ENCODE assay signal across 14 cellular contexts in the genomic region with DNA sequence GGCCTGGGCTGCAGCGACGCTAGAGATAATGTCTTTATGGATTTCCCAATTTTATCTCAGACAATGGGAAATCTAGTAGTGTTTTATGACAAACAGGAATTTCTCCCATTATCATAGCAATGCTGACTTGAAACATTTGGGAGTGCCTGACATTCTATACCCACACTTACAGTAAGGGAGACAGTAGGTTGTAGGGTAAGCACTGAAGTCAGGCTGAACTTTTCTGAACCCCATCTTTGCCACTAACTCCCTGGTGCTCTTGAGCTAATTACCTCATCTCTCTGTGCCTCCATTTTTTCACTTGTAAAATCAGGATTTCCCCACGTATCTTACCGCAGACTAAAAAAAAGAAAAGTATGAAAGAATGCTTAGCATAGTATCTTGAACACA. TPM values are rescaled to one million over a fixed set of nuclear protein-coding genes. Genes with fewer than 3 reads are reported as not detected.
A peak's percentile ranks its signal among the peaks of the same experiment; 100 is the strongest.
DNase-seq lines count a peak whose midpoint lies in the region; ATAC-seq, FAIRE-seq and TF ChIP-seq lines count a peak whose summit lies in the region.
"Had no signal": no experiment of that assay in that cellular context is flagged by ENCODE, and none has a peak within 500 bp of the region (broad histone marks: within the 10 kb centered on the region; RNA-seq: fewer than 3 reads in every experiment).

No MANE protein-coding gene starts in this region.

- no peaks in the 10 kb centered on the region for H3K9me3 Mint-ChIP-seq in activated naive CD8-positive, alpha-beta T cell treated with anti-CD3 and anti-CD28 coated beads, Interleukin-2, amount 50 U/mL, for 24 hours
- H3K9me3 Mint-ChIP-seq in activated naive CD8-positive, alpha-beta T cell treated with anti-CD3 and anti-CD28 coated beads for 36 hours: no peaks in the 10 kb centered on the region
- H3K9me3 Mint-ChIP-seq in MCF 10A (ENCODE audit: unreplicated experiment) (no peaks in the 10 kb centered on the region), mesothelial cell of epicardium (no peaks in the 10 kb centered on the region)
- H3K9me3 Mint-ChIP-seq: nephron progenitor cell; stimulated activated effector memory CD8-positive, alpha-beta T cell treated with anti-CD3 and anti-CD28 coated beads, Interleukin-12 subunit alpha, Interleukin-12 subunit beta, amount 100 ng/mL, for 72 hours had no signal

- H3K27ac ChIP-seq in tibial nerve: peak overlapping the region in 3 of 4 donors; percentile 31 to 91 (median 82)
- peak overlapping the region in 1 of 2 donors; percentile 65 for H3K27ac ChIP-seq in small intestine (ENCODE audit: low read depth in 1 of 2, low read length in 1 of 2)
- H3K27ac ChIP-seq: 22Rv1 had no signal

- H3K4me3 Mint-ChIP-seq in activated naive CD8-positive, alpha-beta T cell treated with anti-CD3 and anti-CD28 coated beads, Interleukin-2, amount 50 U/mL, for 24 hours: no peak overlapping the region
- H3K4me3 Mint-ChIP-seq in activated naive CD8-positive, alpha-beta T cell treated with anti-CD3 and anti-CD28 coated beads for 36 hours: no peak overlapping the region
- H3K4me3 Mint-ChIP-seq in MCF 10A (ENCODE audit: unreplicated experiment): no peak overlapping the region
- no peak overlapping the region for H3K4me3 Mint-ChIP-seq in mesothelial cell of epicardium
- H3K4me3 Mint-ChIP-seq: nephron progenitor cell; stimulated activated effector memory CD8-positive, alpha-beta T cell treated with anti-CD3 and anti-CD28 coated beads, Interleukin-12 subunit alpha, Interleukin-12 subunit beta, amount 100 ng/mL, for 72 hours had no signal

- TF ChIP-seq POLR2A in tibial nerve (IDR thresholded peaks at IDR 0.05): peak in 1 of 2 donors; percentile 13

- intact Hi-C loops in MCF 10A (cut with micrococcal nuclease): loop anchor here (5.0 kb wide), 1 partner anchor 37 kb away; no protein-coding TSS in a partner anchor

- no TSS peak for BruUV-seq in MCF 10A (replicated peaks; lab: Mats Ljungman, UMichigan)

- H3K27me3 Mint-ChIP-seq in activated naive CD8-positive, alpha-beta T cell treated with anti-CD3 and anti-CD28 coated beads, Interleukin-2, amount 50 U/mL, for 24 hours: peaks cover 7% of the 10 kb centered on the region
- no peaks in the 10 kb centered on the region for H3K27me3 Mint-ChIP-seq in activated naive CD8-positive, alpha-beta T cell treated with anti-CD3 and anti-CD28 coated beads for 36 hours
- H3K27me3 Mint-ChIP-seq in MCF 10A (ENCODE audit: insufficient read depth, unreplicated experiment) (no peaks in the 10 kb centered on the region), mesothelial cell of epicardium (ENCODE audit: low read depth) (peaks cover 8% of the 10 kb centered on the region)

- no peak for ATAC-seq in activated naive CD8-positive, alpha-beta T cell treated with anti-CD3 and anti-CD28 coated beads, Interleukin-2, amount 50 U/mL, for 24 hours
- no peak for ATAC-seq in GM18519 (IDR thresholded peaks at IDR 0.05; ENCODE audit: low FRiP score, unreplicated experiment)

- no peaks in the 10 kb centered on the region for H3K36me3 Mint-ChIP-seq in activated naive CD8-positive, alpha-beta T cell treated with anti-CD3 and anti-CD28 coated beads, Interleukin-2, amount 50 U/mL, for 24 hours (ENCODE audit: low read depth)
- no peaks in the 10 kb centered on the region for H3K36me3 Mint-ChIP-seq in activated naive CD8-positive, alpha-beta T cell treated with anti-CD3 and anti-CD28 coated beads for 36 hours
- H3K36me3 Mint-ChIP-seq in MCF 10A (ENCODE audit: insufficient read depth, unreplicated experiment) (no peaks in the 10 kb centered on the region), mesothelial cell of epicardium (no peaks in the 10 kb centered on the region)
- H3K36me3 Mint-ChIP-seq: stimulated activated effector memory CD8-positive, alpha-beta T cell treated with anti-CD3 and anti-CD28 coated beads, Interleukin-12 subunit alpha, Interleukin-12 subunit beta, amount 100 ng/mL, for 72 hours had no signal

- no peak for TF ChIP-seq EP300 in tibial nerve (IDR thresholded peaks at IDR 0.05)

- peak overlapping the region; percentile 17 for H3K27ac Mint-ChIP-seq in activated naive CD8-positive, alpha-beta T cell treated with anti-CD3 and anti-CD28 coated beads, Interleukin-2, amount 50 U/mL, for 24 hours
- no peak overlapping the region for H3K27ac Mint-ChIP-seq in activated naive CD8-positive, alpha-beta T cell treated with anti-CD3 and anti-CD28 coated beads for 36 hours
- H3K27ac Mint-ChIP-seq in MCF 10A (ENCODE audit: low read depth, unreplicated experiment) (peak overlapping the region; percentile 75), mesothelial cell of epicardium (peak overlapping the region; percentile 55)

- POLR2A ChIA-PET in MCF 10A (lab: Yijun Ruan, JAX): interaction anchor here (1.0 to 1.5 kb wide), 2 partner anchors 10 to 11 kb away, joined by 4 to 5 read pairs; no protein-coding TSS in a partner anchor

- H3K4me1 ChIP-seq in tibial nerve: peaks cover 0 to 21% (median 14%) of the 10 kb centered on the region in 4 donors
- H3K4me1 ChIP-seq in small intestine (ENCODE audit: control insufficient read depth in 2 of 2, insufficient read depth in 1 of 2, low read depth in 1 of 2, low read length in 1 of 2): peaks cover 0 to 8% of the 10 kb centered on the region in 2 donors

- H3K4me1 Mint-ChIP-seq in activated naive CD8-positive, alpha-beta T cell treated with anti-CD3 and anti-CD28 coated beads, Interleukin-2, amount 50 U/mL, for 24 hours: peaks cover 8% of the 10 kb centered on the region
- no peaks in the 10 kb centered on the region for H3K4me1 Mint-ChIP-seq in activated naive CD8-positive, alpha-beta T cell treated with anti-CD3 and anti-CD28 coated beads for 36 hours
- H3K4me1 Mint-ChIP-seq in MCF 10A (ENCODE audit: insufficient read depth, unreplicated experiment) (peaks cover 17% of the 10 kb centered on the region), mesothelial cell of epicardium (peaks cover 15% of the 10 kb centered on the region)

- no peak for DNase-seq in activated naive CD8-positive, alpha-beta T cell treated with anti-CD3 and anti-CD28 coated beads, Interleukin-2, amount 50 U/mL, for 24 hours
- DNase-seq in activated naive CD8-positive, alpha-beta T cell treated with anti-CD3 and anti-CD28 coated beads for 36 hours: no peak
- DNase-seq in MCF 10A (ENCODE audit: unreplicated experiment) (no peak), mesothelial cell of epicardium (ENCODE audit: low spot score in 2 of 2, unreplicated experiment in 2 of 2) (no peak), tibial nerve (ENCODE audit: low spot score in 2 of 2) (no peak), NCI-H1436 (lab: John Stamatoyannopoulos, UW) (no peak), small intestine (no peak)
- DNase-seq: activated CD8-positive, alpha-beta memory T cell treated with anti-CD3 and anti-CD28 coated beads, Interleukin-2, amount 50 U/mL, for 48 hours; nephron progenitor cell; stimulated activated CD4-positive, alpha-beta T cell treated with anti-CD3 and anti-CD28 coated beads, Interleukin-1b, Interleukin-23, amount 100 ng/mL, for 48 hours had no signal

- H3K27me3 ChIP-seq in tibial nerve: no peaks in the 10 kb centered on the region
- no peaks in the 10 kb centered on the region for H3K27me3 ChIP-seq in small intestine (ENCODE audit: control insufficient read depth in 2 of 2, insufficient read depth in 2 of 2, low read length in 2 of 2)

- no peak for FAIRE-seq in small intestine (lab: Jason Lieb, UNC)
- FAIRE-seq: TTC549 had no signal

- 31 to 47% methylated on average over 4 of the region's 4 CpGs for whole genome bisulfite sequencing in tibial nerve, 2 donors
- 47 to 70% (median 61%) methylated on average over 4 of the region's 4 CpGs for WGBS in small intestine, 3 donors

- H3K36me3 ChIP-seq in tibial nerve (no peaks in the 10 kb centered on the region), small intestine (ENCODE audit: control insufficient read depth in 2 of 2, insufficient read depth in 2 of 2, low read length in 2 of 2) (no peaks in the 10 kb centered on the region)

- H3K9me3 ChIP-seq in tibial nerve (no peaks in the 10 kb centered on the region), small intestine (ENCODE audit: control insufficient read depth, low read depth) (peaks cover 2% of the 10 kb centered on the region)

- H3K4me3 ChIP-seq in tibial nerve: no peak overlapping the region
- no peak overlapping the region for H3K4me3 ChIP-seq in small intestine (ENCODE audit: low read depth in 1 of 2, low read length in 2 of 2)

- CTCF ChIA-PET in MCF 10A (lab: Yijun Ruan, JAX): interaction anchor here (0.7 to 2.5 kb wide), 4 partner anchors 10 to 76 kb away, joined by 3 to 9 read pairs (median 6); no protein-coding TSS in a partner anchor

- TF ChIP-seq CTCF in MCF 10A (IDR thresholded peaks at IDR 0.05; ENCODE audit: unreplicated experiment) (no peak), mesothelial cell of epicardium (IDR thresholded peaks at IDR 0.05; ENCODE audit: unreplicated experiment) (no peak), tibial nerve (IDR thresholded peaks at IDR 0.05) (no peak)

RNA-seq across cellular contexts. Expression of a gene that starts 13.3 kb away (rescaled TPM):
- under 1 TPM in 1 of 2 experiments, not detected in 1; 0.06 TPM for total RNA-seq in activated naive CD8-positive, alpha-beta T cell treated with anti-CD3 and anti-CD28 coated beads for 36 hours
- total RNA-seq in MCF 10A (2022) (0.98 and 1.1 TPM in 2 replicates), mesothelial cell of epicardium (1.0 to 1.5 TPM (median 1.1 TPM) in 3 replicates), tibial nerve (10 to 100 TPM; 17.5 to 26.7 (median 22.1) TPM)
- polyA plus RNA-seq in small intestine: 1 to 10 TPM in 1 of 3 donors, under 1 TPM in 2; 0.54 to 4.8 (median 0.67) TPM

RNA-seq across cellular contexts. Expression of a gene that starts 31.2 kb away (rescaled TPM):
- not detected for total RNA-seq in activated naive CD8-positive, alpha-beta T cell treated with anti-CD3 and anti-CD28 coated beads for 36 hours
- not detected in 2 replicates for total RNA-seq in MCF 10A (2022)
- total RNA-seq in mesothelial cell of epicardium: 1.0 to 1.6 TPM (median 1.1 TPM) in 3 replicates
- 1 to 10 TPM in 1 of 4 donors, not detected in 3; 1.5 TPM for total RNA-seq in tibial nerve
- polyA plus RNA-seq in small intestine: under 1 TPM in 1 of 3 donors, not detected in 2; 0.31 TPM

RNA-seq across cellular contexts. Expression of a gene that starts 51.3 kb away (rescaled TPM):
- 100 to 1,000 TPM; 124 to 128 TPM for total RNA-seq in activated naive CD8-positive, alpha-beta T cell treated with anti-CD3 and anti-CD28 coated beads for 36 hours
- total RNA-seq in MCF 10A (2022) (141 and 143 TPM in 2 replicates), mesothelial cell of epicardium (91.4 to 94.2 TPM (median 92.8 TPM) in 3 replicates), tibial nerve (10 to 100 TPM; 38.7 to 87.6 (median 64.5) TPM)
- 10 to 100 TPM in 2 of 3 donors, 1 to 10 TPM in 1; 5.9 to 25.2 (median 13.9) TPM for polyA plus RNA-seq in small intestine
